In the genomic region with DNA sequence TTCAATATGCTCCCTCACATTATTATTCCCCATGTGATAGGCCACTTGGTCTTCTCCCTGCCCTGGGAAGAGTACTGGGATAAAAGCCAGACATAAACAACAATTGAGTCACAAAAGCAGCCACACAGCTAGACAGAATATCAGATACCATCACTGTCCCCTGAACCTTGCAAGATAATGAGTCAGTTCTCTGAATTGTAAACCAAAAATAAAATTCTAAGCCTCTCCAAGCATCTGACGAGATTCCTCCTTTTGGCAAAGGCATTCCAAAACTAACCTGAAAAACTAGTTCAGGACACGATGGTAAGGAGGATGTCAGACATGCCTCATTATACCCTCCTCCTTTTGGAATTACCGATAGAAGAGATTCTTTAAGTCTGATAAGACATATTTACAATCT, we compare ENCODE assay signal across 20 cellular contexts.
DNase-seq lines count a peak whose midpoint lies in the region; ATAC-seq, FAIRE-seq and TF ChIP-seq lines count a peak whose summit lies in the region.
"Had no signal": no experiment of that assay in that cellular context is flagged by ENCODE, and none has a peak within 500 bp of the region (broad histone marks: within the 10 kb centered on the region; RNA-seq: fewer than 3 reads in every experiment).

No MANE protein-coding gene starts in this region.

- no peak overlapping the region for H3K27ac Mint-ChIP-seq in stimulated activated memory B cell treated with anti-CD40 and anti-IgM and Interleukin-4, amounts not matched to agents 10 μg/mL and 1 μg/mL and 100 μg/mL, for 72 hours
- H3K27ac Mint-ChIP-seq: activated CD4-positive, alpha-beta memory T cell treated with anti-CD3 and anti-CD28 coated beads, Interleukin-2, amount 10 ng/mL, durations not matched to agents 7 days and 5 days; activated naive CD8-positive, alpha-beta T cell treated with anti-CD3 and anti-CD28 coated beads, Interleukin-2, amount 10 ng/mL, durations not matched to agents 7 days and 5 days; activated T-cell treated with anti-CD3 and anti-CD28 coated beads, Interleukin-2, amount 50 U/mL, for 72 hours; natural killer cell treated with Interleukin-12 subunit alpha and Interleukin-12 subunit beta and Interleukin-15 and Interleukin-18, amount 100 ng/mL, for 72 hours had no signal

- H3K4me3 Mint-ChIP-seq in stimulated activated memory B cell treated with anti-CD40 and anti-IgM and Interleukin-4, amounts not matched to agents 10 μg/mL and 1 μg/mL and 100 μg/mL, for 72 hours, result no peak overlapping the region
- H3K4me3 Mint-ChIP-seq: activated CD4-positive, alpha-beta memory T cell treated with anti-CD3 and anti-CD28 coated beads, Interleukin-2, amount 10 ng/mL, durations not matched to agents 7 days and 5 days; activated naive CD8-positive, alpha-beta T cell treated with anti-CD3 and anti-CD28 coated beads, Interleukin-2, amount 10 ng/mL, durations not matched to agents 7 days and 5 days; activated T-cell treated with anti-CD3 and anti-CD28 coated beads, Interleukin-2, amount 50 U/mL, for 72 hours; natural killer cell treated with Interleukin-12 subunit alpha and Interleukin-12 subunit beta and Interleukin-15 and Interleukin-18, amount 100 ng/mL, for 72 hours had no signal

- POLR2A ChIA-PET in PC-9 (lab: Charles Lee; ENCODE audit: unreplicated experiment) (no interaction called here), endothelial cell of umbilical vein (lab: Charles Lee) (no interaction called here)

- intact Hi-C loops in PC-9 (cut with micrococcal nuclease; ENCODE audit: unreplicated experiment) (loop anchor here (5.0 to 10.0 kb wide), 4 partner anchors 75 to 185 kb away; no protein-coding TSS in a partner anchor), endothelial cell of umbilical vein (cut with micrococcal nuclease) (no loop called here)

- peaks cover 16% of the 10 kb centered on the region for H3K4me1 ChIP-seq in PC-9 (replicated peaks; ENCODE audit: insufficient read depth)
- H3K4me1 ChIP-seq in endothelial cell of umbilical vein (ENCODE audit: control insufficient read depth, extremely low read depth, insufficient read depth, low read length), result no peaks in the 10 kb centered on the region
- H3K4me1 ChIP-seq: stomach, vagina had no signal

- H3K9me3 ChIP-seq in PC-9 (ENCODE audit: insufficient read depth, low read depth), result peaks cover 5% of the 10 kb centered on the region; the same call in 1 of the 2 replicates
- H3K9me3 ChIP-seq in endothelial cell of umbilical vein (replicated peaks; ENCODE audit: control insufficient read depth, insufficient read depth, low read length), result no peaks in the 10 kb centered on the region
- H3K9me3 ChIP-seq: vagina had no signal

- BruUV-seq in PC-9 (replicated peaks; lab: Mats Ljungman, UMichigan) (no TSS peak), endothelial cell of umbilical vein (replicated peaks; lab: Mats Ljungman, UMichigan) (no TSS peak)

- no peak for TF ChIP-seq CTCF in PC-9 (conservative IDR thresholded peaks at IDR 0.05)
- no peak for TF ChIP-seq CTCF in endothelial cell of umbilical vein (IDR thresholded peaks at IDR 0.05; ENCODE audit: extremely low read depth in 1 of 2, insufficient read depth in 1 of 2, low read depth in 1 of 2, low read length in 2 of 2)

- DNase-seq in EH (ENCODE audit: low read depth) (peak; percentile 86), PC-9 (peak; percentile 21 to 76), endothelial cell of umbilical vein (ENCODE audit: low read depth, low spot score) (no peak), non-pigmented ciliary epithelial cell (ENCODE audit: low read depth) (peak; percentile 69), activated gamma-delta T cell treated with Interleukin-2 at 50 U/mL for 16 hours (no peak)
- DNase-seq in activated CD4-positive, alpha-beta T cell treated with anti-CD3 and anti-CD28 coated beads, Interleukin-2, amount 50 U/mL, for 4 hours, result no peak
- DNase-seq: activated CD4-positive, alpha-beta memory T cell treated with anti-CD3 and anti-CD28 coated beads, Interleukin-2, amount 10 ng/mL, durations not matched to agents 7 days and 5 days; activated naive CD8-positive, alpha-beta T cell treated with anti-CD3 and anti-CD28 coated beads, Interleukin-2, amount 10 ng/mL, durations not matched to agents 7 days and 5 days; activated T-cell treated with anti-CD3 and anti-CD28 coated beads, Interleukin-2, amount 50 U/mL, for 72 hours; cerebellar nuclear complex; GOT3; NCI-H2029 treated with DMSO at 0.1 percent for 48 hours; NCI-H524; OCI-M1; stomach had no signal

- no peaks in the 10 kb centered on the region for H3K9me2 ChIP-seq in PC-9 (ENCODE audit: insufficient read depth)

- no peaks in the 10 kb centered on the region for H3K36me3 Mint-ChIP-seq in stimulated activated memory B cell treated with anti-CD40 and anti-IgM and Interleukin-4, amounts not matched to agents 10 μg/mL and 1 μg/mL and 100 μg/mL, for 72 hours
- H3K36me3 Mint-ChIP-seq: activated naive CD8-positive, alpha-beta T cell treated with anti-CD3 and anti-CD28 coated beads, Interleukin-2, amount 10 ng/mL, durations not matched to agents 7 days and 5 days; natural killer cell treated with Interleukin-12 subunit alpha and Interleukin-12 subunit beta and Interleukin-15 and Interleukin-18, amount 100 ng/mL, for 72 hours had no signal

- H3K4me2 ChIP-seq in PC-9, result peak overlapping the region; percentile 22; the same call in 1 of the 2 replicates
- no peak overlapping the region for H3K4me2 ChIP-seq in endothelial cell of umbilical vein (ENCODE audit: insufficient read depth, low read length)

- no peak for ATAC-seq in HG03460 (IDR thresholded peaks at IDR 0.05; ENCODE audit: unreplicated experiment)
- ATAC-seq in stimulated activated memory B cell treated with anti-CD40 and anti-IgM and Interleukin-4, amounts not matched to agents 10 μg/mL and 1 μg/mL and 100 μg/mL, for 72 hours, result no peak
- ATAC-seq: activated T-cell treated with anti-CD3 and anti-CD28 coated beads, Interleukin-2, amount 50 U/mL, for 72 hours; natural killer cell treated with Interleukin-12 subunit alpha and Interleukin-12 subunit beta and Interleukin-15 and Interleukin-18, amount 100 ng/mL, for 72 hours had no signal

- no peaks in the 10 kb centered on the region for H3K4me1 Mint-ChIP-seq in stimulated activated memory B cell treated with anti-CD40 and anti-IgM and Interleukin-4, amounts not matched to agents 10 μg/mL and 1 μg/mL and 100 μg/mL, for 72 hours
- H3K4me1 Mint-ChIP-seq: activated CD4-positive, alpha-beta memory T cell treated with anti-CD3 and anti-CD28 coated beads, Interleukin-2, amount 10 ng/mL, durations not matched to agents 7 days and 5 days; activated naive CD8-positive, alpha-beta T cell treated with anti-CD3 and anti-CD28 coated beads, Interleukin-2, amount 10 ng/mL, durations not matched to agents 7 days and 5 days had no signal

- no peaks in the 10 kb centered on the region for H3K27me3 ChIP-seq in PC-9 (ENCODE audit: insufficient read depth, low read depth)
- no peaks in the 10 kb centered on the region for H3K27me3 ChIP-seq in endothelial cell of umbilical vein (ENCODE audit: control insufficient read depth in 2 of 2, insufficient read depth in 2 of 2, low read length in 2 of 2)
- H3K27me3 ChIP-seq: stomach, vagina had no signal

- no peak for FAIRE-seq in endothelial cell of umbilical vein (lab: Jason Lieb, UNC)

- dilution Hi-C loops in endothelial cell of umbilical vein (cut with MboI; ENCODE audit: extremely low pct_ligation_motif_present, low sequenced_read_pairs), result no loop called here

- no peak overlapping the region for H3K9ac ChIP-seq in endothelial cell of umbilical vein (replicated peaks; ENCODE audit: extremely low read depth, insufficient read depth, low read length)

- no peak for TF ChIP-seq POLR2A in endothelial cell of umbilical vein (IDR thresholded peaks at IDR 0.05; ENCODE audit: low read depth, low read length)

- no peaks in the 10 kb centered on the region for H3K27me3 Mint-ChIP-seq in stimulated activated memory B cell treated with anti-CD40 and anti-IgM and Interleukin-4, amounts not matched to agents 10 μg/mL and 1 μg/mL and 100 μg/mL, for 72 hours
- H3K27me3 Mint-ChIP-seq: activated CD4-positive, alpha-beta memory T cell treated with anti-CD3 and anti-CD28 coated beads, Interleukin-2, amount 10 ng/mL, durations not matched to agents 7 days and 5 days; activated naive CD8-positive, alpha-beta T cell treated with anti-CD3 and anti-CD28 coated beads, Interleukin-2, amount 10 ng/mL, durations not matched to agents 7 days and 5 days; natural killer cell treated with Interleukin-12 subunit alpha and Interleukin-12 subunit beta and Interleukin-15 and Interleukin-18, amount 100 ng/mL, for 72 hours had no signal

- H2AFZ ChIP-seq in PC-9, result no peak overlapping the region
- H2AFZ ChIP-seq in endothelial cell of umbilical vein (ENCODE audit: low read depth, low read length), result no peak overlapping the region

- CTCF ChIA-PET in PC-9 (lab: Charles Lee), result no interaction called here
- CTCF ChIA-PET in endothelial cell of umbilical vein (lab: Charles Lee), result interaction anchor here (1.0 to 1.1 kb wide), 2 partner anchors 9 to 119 kb away, joined by 3 read pairs; no protein-coding TSS in a partner anchor

- no peaks in the 10 kb centered on the region for H3K36me3 ChIP-seq in PC-9 (ENCODE audit: low read depth)
- H3K36me3 ChIP-seq in endothelial cell of umbilical vein (ENCODE audit: control insufficient read depth in 2 of 2, extremely low read depth in 1 of 2, insufficient read depth in 2 of 2, low read length in 2 of 2), result no peaks in the 10 kb centered on the region
- H3K36me3 ChIP-seq: stomach, vagina had no signal

- H3K9me1 ChIP-seq in endothelial cell of umbilical vein (replicated peaks; ENCODE audit: control insufficient read depth, extremely low read depth, insufficient read depth, low read length), result no peaks in the 10 kb centered on the region

- H3K27ac ChIP-seq in PC-9 (no peak overlapping the region), endothelial cell of umbilical vein (ENCODE audit: insufficient read depth, low read depth, low read length) (no peak overlapping the region)
- H3K27ac ChIP-seq: stomach, vagina had no signal

- no peaks in the 10 kb centered on the region for H3K79me2 ChIP-seq in PC-9 (ENCODE audit: low read depth)
- no peaks in the 10 kb centered on the region for H3K79me2 ChIP-seq in endothelial cell of umbilical vein (ENCODE audit: control insufficient read depth, insufficient read depth, low read length)

- H3K4me3 ChIP-seq in PC-9 (no peak overlapping the region), endothelial cell of umbilical vein (replicated peaks in 1 of 3; ENCODE audit: insufficient read depth in 1 of 3, low read depth in 1 of 3, low read length in 3 of 3) (no peak overlapping the region)
- H3K4me3 ChIP-seq: lung, stomach, vagina had no signal

- no peaks in the 10 kb centered on the region for H4K20me1 ChIP-seq in PC-9 (ENCODE audit: insufficient read depth)
- no peaks in the 10 kb centered on the region for H4K20me1 ChIP-seq in endothelial cell of umbilical vein (replicated peaks; ENCODE audit: control insufficient read depth, extremely low read depth, insufficient read depth, low read length)

- peaks cover 13% of the 10 kb centered on the region; the same call in 1 of the 2 replicates for H3F3A ChIP-seq in PC-9 (ENCODE audit: insufficient read depth, low read depth)

- peaks cover 10% of the 10 kb centered on the region for H3K9me3 Mint-ChIP-seq in stimulated activated memory B cell treated with anti-CD40 and anti-IgM and Interleukin-4, amounts not matched to agents 10 μg/mL and 1 μg/mL and 100 μg/mL, for 72 hours
- H3K9me3 Mint-ChIP-seq: activated CD4-positive, alpha-beta memory T cell treated with anti-CD3 and anti-CD28 coated beads, Interleukin-2, amount 10 ng/mL, durations not matched to agents 7 days and 5 days; activated naive CD8-positive, alpha-beta T cell treated with anti-CD3 and anti-CD28 coated beads, Interleukin-2, amount 10 ng/mL, durations not matched to agents 7 days and 5 days had no signal

Comparison
In these comparisons a context has a peak if more than half of its experiments do, and no peak if none do; other contexts are left out.
1. DNase-seq: peak in EH (single experiment), PC-9 (2 of 2) and non-pigmented ciliary epithelial cell (single experiment); none in endothelial cell of umbilical vein (single experiment), activated gamma-delta T cell treated with Interleukin-2 at 50 U/mL for 16 hours (single experiment) and activated CD4-positive, alpha-beta T cell treated with anti-CD3 and anti-CD28 coated beads, Interleukin-2, amount 50 U/mL, for 4 hours (0 of 2).